In genomic region chr1:62317021-62317768, GRCh38 we compare ENCODE assay signal across 22 cellular contexts. TPM values are rescaled to one million over a fixed set of nuclear protein-coding genes. Genes with fewer than 3 reads are reported as not detected.
DNase-seq lines count a peak whose midpoint lies in the region; ATAC-seq, FAIRE-seq and TF ChIP-seq lines count a peak whose summit lies in the region.
"Had no signal": no experiment of that assay in that cellular context is flagged by ENCODE, and none has a peak within 500 bp of the region (broad histone marks: within the 10 kb centered on the region; RNA-seq: fewer than 3 reads in every experiment).

No MANE protein-coding gene starts in this region.

- TF ChIP-seq POLR2A in endothelial cell of umbilical vein (IDR thresholded peaks at IDR 0.05; ENCODE audit: low read depth, low read length), result no peak
- no peak for TF ChIP-seq POLR2A in erythroblast (IDR thresholded peaks at IDR 0.05; ENCODE audit: low read length)

- H3F3A ChIP-seq in neural progenitor cell (ENCODE audit: low read depth), result no peaks in the 10 kb centered on the region

- no peaks in the 10 kb centered on the region for H3K9me3 ChIP-seq in astrocyte (ENCODE audit: insufficient read depth, low read depth, low read length)
- no peaks in the 10 kb centered on the region for H3K9me3 ChIP-seq in endothelial cell of umbilical vein (replicated peaks; ENCODE audit: control insufficient read depth, insufficient read depth, low read length)
- no peaks in the 10 kb centered on the region for H3K9me3 ChIP-seq in neural progenitor cell (ENCODE audit: low read depth)
- H3K9me3 ChIP-seq: BE2C had no signal

- no peak overlapping the region for H3K4me2 ChIP-seq in astrocyte (ENCODE audit: low read length)
- no peak overlapping the region for H3K4me2 ChIP-seq in endothelial cell of umbilical vein (ENCODE audit: insufficient read depth, low read length)
- H3K4me2 ChIP-seq in neural progenitor cell, result no peak overlapping the region

- no peaks in the 10 kb centered on the region for H3K9me1 ChIP-seq in endothelial cell of umbilical vein (replicated peaks; ENCODE audit: control insufficient read depth, extremely low read depth, insufficient read depth, low read length)

- H3K9ac ChIP-seq in astrocyte (ENCODE audit: low read length) (no peak overlapping the region), endothelial cell of umbilical vein (replicated peaks; ENCODE audit: extremely low read depth, insufficient read depth, low read length) (no peak overlapping the region), neural progenitor cell (no peak overlapping the region)

- H3K4me3 Mint-ChIP-seq in astrocyte (ENCODE audit: unreplicated experiment) (peak overlapping the region; percentile 84), neural progenitor cell (peak overlapping the region; percentile 70), type B pancreatic cell (peak overlapping the region; percentile 85)
- H3K4me3 Mint-ChIP-seq: CD4-positive, alpha-beta T cell; HFFc6; IgD-negative memory B cell had no signal

- H3K9me3 Mint-ChIP-seq in astrocyte (ENCODE audit: unreplicated experiment) (no peaks in the 10 kb centered on the region), neural progenitor cell (no peaks in the 10 kb centered on the region), type B pancreatic cell (no peaks in the 10 kb centered on the region)
- H3K9me3 Mint-ChIP-seq: CD4-positive, alpha-beta T cell had no signal

- no peaks in the 10 kb centered on the region for H3K36me3 ChIP-seq in astrocyte (ENCODE audit: insufficient read depth, low read length)
- no peaks in the 10 kb centered on the region for H3K36me3 ChIP-seq in endothelial cell of umbilical vein (ENCODE audit: control insufficient read depth in 2 of 2, extremely low read depth in 1 of 2, insufficient read depth in 2 of 2, low read length in 2 of 2)
- no peaks in the 10 kb centered on the region for H3K36me3 ChIP-seq in neural progenitor cell
- H3K36me3 ChIP-seq: BE2C had no signal

- H3K4me1 ChIP-seq in astrocyte (ENCODE audit: insufficient read depth, low read length) (peaks cover 16% of the 10 kb centered on the region), endothelial cell of umbilical vein (ENCODE audit: control insufficient read depth, extremely low read depth, insufficient read depth, low read length) (no peaks in the 10 kb centered on the region), neural progenitor cell (peaks cover 4% of the 10 kb centered on the region)
- H3K4me1 ChIP-seq: BE2C had no signal

- DNase-seq in astrocyte (ENCODE audit: low read depth) (no peak), endothelial cell of umbilical vein (ENCODE audit: low read depth, low spot score) (no peak), neural progenitor cell (ENCODE audit: low spot score) (no peak), type B pancreatic cell (ENCODE audit: extremely low spot score, unreplicated experiment) (no peak), caudate nucleus (lab: John Stamatoyannopoulos, UW) (no peak), erythroblast (lab: John Stamatoyannopoulos, UW) (no peak)
- DNase-seq: BE2C; Calu3; CD4-positive, alpha-beta T cell; DMS53; HFFc6; NCI-H1105 treated with DMSO at 0.1 percent for 48 hours; NCI-H187; NCI-H446; NCI-H748 treated with DMSO at 0.1 percent for 48 hours had no signal

- no TSS peak for BruUV-seq in endothelial cell of umbilical vein (replicated peaks; lab: Mats Ljungman, UMichigan)

- H3K27ac Mint-ChIP-seq in astrocyte (ENCODE audit: unreplicated experiment) (no peak overlapping the region), neural progenitor cell (no peak overlapping the region), type B pancreatic cell (no peak overlapping the region)
- H3K27ac Mint-ChIP-seq: CD4-positive, alpha-beta T cell; HFFc6; IgD-negative memory B cell had no signal

- no peak overlapping the region for H2AFZ ChIP-seq in astrocyte (ENCODE audit: low read depth, low read length)
- no peak overlapping the region for H2AFZ ChIP-seq in endothelial cell of umbilical vein (ENCODE audit: low read depth, low read length)
- no peak overlapping the region for H2AFZ ChIP-seq in neural progenitor cell (replicated peaks)

- FAIRE-seq in astrocyte (lab: Jason Lieb, UNC) (no peak), endothelial cell of umbilical vein (lab: Jason Lieb, UNC) (no peak)
- FAIRE-seq: GM19239, H54 had no signal

- dilution Hi-C loops in endothelial cell of umbilical vein (cut with MboI; ENCODE audit: extremely low pct_ligation_motif_present, low sequenced_read_pairs), result no loop called here

- POLR2A ChIA-PET in endothelial cell of umbilical vein (lab: Charles Lee), result no interaction called here

- no peak overlapping the region for H3K27ac ChIP-seq in astrocyte (ENCODE audit: low read depth, low read length)
- no peak overlapping the region for H3K27ac ChIP-seq in endothelial cell of umbilical vein (ENCODE audit: insufficient read depth, low read depth, low read length)
- H3K27ac ChIP-seq in neural progenitor cell, result no peak overlapping the region
- no peak overlapping the region for H3K27ac ChIP-seq in caudate nucleus (ENCODE audit: low read depth, low read length)

- H4K20me1 ChIP-seq in astrocyte (ENCODE audit: insufficient read depth, low read length), result no peaks in the 10 kb centered on the region
- no peaks in the 10 kb centered on the region for H4K20me1 ChIP-seq in endothelial cell of umbilical vein (replicated peaks; ENCODE audit: control insufficient read depth, extremely low read depth, insufficient read depth, low read length)
- no peaks in the 10 kb centered on the region for H4K20me1 ChIP-seq in neural progenitor cell (ENCODE audit: low read depth)

- no peak for ATAC-seq in HG02973 (IDR thresholded peaks at IDR 0.05; ENCODE audit: unreplicated experiment)

- peaks cover 16% of the 10 kb centered on the region for H3K4me1 Mint-ChIP-seq in astrocyte (ENCODE audit: low read depth, unreplicated experiment)
- peaks cover 35% of the 10 kb centered on the region for H3K4me1 Mint-ChIP-seq in neural progenitor cell
- H3K4me1 Mint-ChIP-seq in type B pancreatic cell (ENCODE audit: unreplicated experiment), result peaks cover 34% of the 10 kb centered on the region

- H3K27me3 ChIP-seq in astrocyte (ENCODE audit: insufficient read depth, low read length), result peaks cover 54% of the 10 kb centered on the region
- peaks cover 14 to 16% of the 10 kb centered on the region in 2 experiments for H3K27me3 ChIP-seq in endothelial cell of umbilical vein (ENCODE audit: control insufficient read depth in 2 of 2, insufficient read depth in 2 of 2, low read length in 2 of 2)
- H3K27me3 ChIP-seq in neural progenitor cell, result peaks cover 71% of the 10 kb centered on the region

- CTCF ChIA-PET in endothelial cell of umbilical vein (lab: Charles Lee), result no interaction called here

- H3K4me3 ChIP-seq in astrocyte (ENCODE audit: insufficient read depth, low read depth, low read length), result no peak overlapping the region
- H3K4me3 ChIP-seq in endothelial cell of umbilical vein (replicated peaks in 1 of 3; ENCODE audit: insufficient read depth in 1 of 3, low read depth in 1 of 3, low read length in 3 of 3), result no peak overlapping the region
- H3K4me3 ChIP-seq in neural progenitor cell, result no peak overlapping the region

- H3K79me2 ChIP-seq in astrocyte (ENCODE audit: insufficient read depth, low read length), result no peaks in the 10 kb centered on the region
- H3K79me2 ChIP-seq in endothelial cell of umbilical vein (ENCODE audit: control insufficient read depth, insufficient read depth, low read length), result no peaks in the 10 kb centered on the region
- no peaks in the 10 kb centered on the region for H3K79me2 ChIP-seq in neural progenitor cell (ENCODE audit: low read depth)

- intact Hi-C loops in endothelial cell of umbilical vein (cut with micrococcal nuclease), result no loop called here

- H3K27me3 Mint-ChIP-seq in astrocyte (ENCODE audit: low read depth, unreplicated experiment) (peaks cover 22% of the 10 kb centered on the region), neural progenitor cell (ENCODE audit: insufficient read depth, low read depth) (peaks cover 43% of the 10 kb centered on the region), type B pancreatic cell (peaks cover 83% of the 10 kb centered on the region)

- H3K36me3 Mint-ChIP-seq in astrocyte (ENCODE audit: low read depth, unreplicated experiment) (no peaks in the 10 kb centered on the region), neural progenitor cell (no peaks in the 10 kb centered on the region), type B pancreatic cell (no peaks in the 10 kb centered on the region)

- TF ChIP-seq CTCF in astrocyte (IDR thresholded peaks at IDR 0.05; ENCODE audit: insufficient read depth, low read depth, low read length) (no peak), endothelial cell of umbilical vein (IDR thresholded peaks at IDR 0.05; ENCODE audit: extremely low read depth in 1 of 2, insufficient read depth in 1 of 2, low read depth in 1 of 2, low read length in 2 of 2) (no peak), neural progenitor cell (IDR thresholded peaks at IDR 0.05) (no peak), type B pancreatic cell (conservative IDR thresholded peaks at IDR 0.05) (no peak)

TF ChIP-seq in endothelial cell of umbilical vein, 7 proteins besides CTCF, POLR2A, EP300 and RAD21:
- TF ChIP-seq GATA2 (IDR thresholded peaks at IDR 0.05; ENCODE audit: insufficient read depth, insufficient read length, low read depth, low read length) (no peak), POLR2AphosphoS5 (IDR thresholded peaks at IDR 0.05; ENCODE audit: insufficient read depth, low read depth, low read length) (no peak), MYC (IDR thresholded peaks at IDR 0.05; ENCODE audit: low read depth, low read length) (no peak), EZH2 (IDR thresholded peaks at IDR 0.05; ENCODE audit: borderline replicate concordance, low read depth, low read length, severe bottlenecking) (peak; percentile 50), JUN (IDR thresholded peaks at IDR 0.05; ENCODE audit: borderline replicate concordance, insufficient read depth, insufficient read length, low read depth) (no peak), FOS (IDR thresholded peaks at IDR 0.05; ENCODE audit: borderline replicate concordance, insufficient read depth, low read length) (no peak)

RNA-seq across cellular contexts. Expression of gene KANK4, which starts 2.0 kb away (rescaled TPM):
- total RNA-seq in astrocyte (8.5 and 14.5 TPM in 2 replicates), endothelial cell of umbilical vein (not detected in 2 replicates), neural progenitor cell (ENCODE audit: low replicate concordance) (0.40 TPM in 1 of 2 replicates, not detected in the other), type B pancreatic cell (ENCODE audit: low replicate concordance) (5.9 and 11.3 TPM in 2 replicates)
- polyA plus RNA-seq in endothelial cell of umbilical vein, result not detected in 2 replicates
- not detected in 2 replicates for polyA plus RNA-seq in endothelial cell of umbilical vein (2011; cell fraction: cytosol; rRNA removed)
- polyA plus RNA-seq in endothelial cell of umbilical vein (2011; cell fraction: nucleus; rRNA removed), result not detected in 2 replicates
- not detected in 2 replicates for polyA plus RNA-seq in endothelial cell of umbilical vein (2012)
- polyA minus RNA-seq in endothelial cell of umbilical vein, result not detected in 2 replicates
- not detected for polyA minus RNA-seq in endothelial cell of umbilical vein (2011; cell fraction: cytosol; rRNA and poly(A)+ RNA removed)
- polyA minus RNA-seq in endothelial cell of umbilical vein (2011; cell fraction: nucleus; rRNA and poly(A)+ RNA removed), result not detected in 2 replicates
- total RNA-seq: Calu3; CD4-positive, alpha-beta T cell; HFFc6; HT-29; SK-MEL-5 had no signal
- polyA plus RNA-seq: AG04450, IgD-negative memory B cell had no signal
